Comparison of ENCODE assay signal across 16 cellular contexts in the genomic region with DNA sequence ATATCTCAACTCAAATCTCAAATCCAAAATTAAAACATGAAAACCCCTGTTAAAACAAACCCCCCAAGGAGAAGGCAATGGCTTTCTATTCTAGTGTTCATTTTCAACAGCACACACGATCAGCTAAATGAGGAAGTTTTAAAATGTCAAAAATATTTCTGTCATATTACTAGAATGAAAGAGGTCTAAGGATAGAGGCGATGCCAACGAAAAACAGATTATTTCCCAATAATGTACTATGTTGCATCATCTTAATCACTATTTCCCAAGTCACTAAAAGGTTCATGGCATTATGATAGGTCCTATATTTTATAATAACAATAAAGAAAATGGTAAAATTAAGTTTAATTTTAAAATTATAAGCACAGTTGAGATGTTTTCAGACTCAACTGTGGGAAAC. TPM values are rescaled to one million over a fixed set of nuclear protein-coding genes. Genes with fewer than 3 reads are reported as not detected.
DNase-seq lines count a peak whose midpoint lies in the region; ATAC-seq, FAIRE-seq and TF ChIP-seq lines count a peak whose summit lies in the region.
"Had no signal": no experiment of that assay in that cellular context is flagged by ENCODE, and none has a peak within 500 bp of the region (broad histone marks: within the 10 kb centered on the region; RNA-seq: fewer than 3 reads in every experiment).

No MANE protein-coding gene starts in this region.

- H3K4me3 ChIP-seq in A549 (no peak overlapping the region), fibroblast of mammary gland (ENCODE audit: control insufficient read depth, low read depth, low read length) (no peak overlapping the region), Caco-2 (ENCODE audit: low read depth, low read length) (no peak overlapping the region)

- H3K4me1 ChIP-seq in A549: peaks cover 13% of the 10 kb centered on the region; the same call in 2 of the 3 replicates
- H3K4me1 ChIP-seq in Caco-2: 0 out of 2 replicates have a peak, but pooled peaks cover 4% of the 10 kb centered on the region
- H3K4me1 ChIP-seq: parathyroid adenoma had no signal

- H3K4me1 Mint-ChIP-seq in Caco-2 (ENCODE audit: low read depth, unreplicated experiment): peaks cover 13% of the 10 kb centered on the region

- no peak for DNase-seq in A549 (ENCODE audit: low read depth in 1 of 2, low spot score in 1 of 2)
- DNase-seq in GM18507 (ENCODE audit: extremely low spot score, insufficient read length, low read depth): no peak
- DNase-seq in OCI-M1 (lab: John Stamatoyannopoulos, UW): peak; percentile 71
- peak; percentile 41 for DNase-seq in fibroblast of mammary gland (ENCODE audit: low read depth)
- no peak for DNase-seq in activated CD4-positive, CD25-positive, alpha-beta regulatory T cell (lab: John Stamatoyannopoulos, UW)
- no peak for DNase-seq in Caco-2
- DNase-seq in NCI-H2081 treated with DMSO at 0.1 percent for 48 hours (lab: John Stamatoyannopoulos, UW): no peak
- no peak for DNase-seq in HTR-8/SVneo (ENCODE audit: insufficient read length, low spot score)
- DNase-seq: activated CD4-positive, CD25-positive, alpha-beta regulatory T cell treated with anti-CD3 and anti-CD28 coated beads, Interleukin-2, amount 50 U/mL, for 72 hours; HFFc6; kidney; NCI-H1105; SW 1271 had no signal

- no peaks in the 10 kb centered on the region for H3K36me3 ChIP-seq in Caco-2 (ENCODE audit: control insufficient read depth, insufficient read depth, low read length)

- TF ChIP-seq RAD21 in A549 (conservative IDR thresholded peaks at IDR 0.05 in 1 of 2, IDR thresholded peaks at IDR 0.05 in 1 of 2): no peak

- WGBS in A549 (ENCODE audit: missing lambda C conversion rate): 83% methylated on average over 3 of the region's 3 CpGs

- H3K27me3 Mint-ChIP-seq in Caco-2 (ENCODE audit: insufficient read depth, unreplicated experiment): no peaks in the 10 kb centered on the region

- CTCF ChIA-PET in A549 (lab: Yijun Ruan, JAX): interaction anchor here (1.7 kb wide), 1 partner anchor 146 kb away, joined by 6 read pairs; no protein-coding TSS in a partner anchor
- CTCF ChIA-PET in Caco-2 (lab: Charles Lee): no interaction called here

- peak overlapping the region in 1 of 2 experiments; percentile 9; a peak in 2 of 6 replicates for H3K27ac ChIP-seq in A549
- H3K27ac ChIP-seq: epithelial cell of prostate, parathyroid adenoma had no signal

- H3K9me3 Mint-ChIP-seq in Caco-2 (ENCODE audit: unreplicated experiment): no peaks in the 10 kb centered on the region
- H3K9me3 Mint-ChIP-seq: HFFc6 had no signal

- TF ChIP-seq EP300 in A549 (IDR thresholded peaks at IDR 0.05): no peak

- H3K36me3 Mint-ChIP-seq in Caco-2 (ENCODE audit: insufficient read depth, unreplicated experiment): no peaks in the 10 kb centered on the region

- TF ChIP-seq CTCF in A549 (IDR thresholded peaks at IDR 0.05) (no peak), fibroblast of mammary gland (conservative IDR thresholded peaks at IDR 0.05; ENCODE audit: control insufficient read depth, insufficient read depth, low read depth, low read length) (no peak), Caco-2 (IDR thresholded peaks at IDR 0.05; ENCODE audit: insufficient read depth in 1 of 2, low read depth in 1 of 2, low read length in 1 of 2, severe bottlenecking in 1 of 2, unreplicated experiment in 1 of 2) (no peak)

- no peak for TF ChIP-seq POLR2A in A549 (IDR thresholded peaks at IDR 0.05; ENCODE audit: low read length)

- H3K27me3 ChIP-seq in Caco-2 (replicated peaks; ENCODE audit: control insufficient read depth, insufficient read depth, low read length): no peaks in the 10 kb centered on the region

- H3K4me3 Mint-ChIP-seq in Caco-2 (ENCODE audit: unreplicated experiment): no peak overlapping the region
- H3K4me3 Mint-ChIP-seq: HFFc6 had no signal

- POLR2A ChIA-PET in A549 (lab: Yijun Ruan, JAX): no interaction called here
- POLR2A ChIA-PET in Caco-2 (lab: Charles Lee): no interaction called here

- intact Hi-C loops in Caco-2 (cut with micrococcal nuclease; ENCODE audit: unreplicated experiment): no loop called here

- no peak overlapping the region for H3K27ac Mint-ChIP-seq in Caco-2 (ENCODE audit: unreplicated experiment)
- H3K27ac Mint-ChIP-seq: HFFc6 had no signal

- H3K4me2 ChIP-seq in A549: no peak overlapping the region

- BruUV-seq in Caco-2 (replicated peaks; lab: Mats Ljungman, UMichigan): no TSS peak

- H3K9me3 ChIP-seq in A549 (no peaks in the 10 kb centered on the region), Caco-2 (no peaks in the 10 kb centered on the region)

- ATAC-seq in A549: no peak

- FAIRE-seq in A549 (lab: Jason Lieb, UNC) (no peak), GM18507 (lab: Jason Lieb, UNC) (peak; percentile 56), HTR-8/SVneo (lab: Jason Lieb, UNC) (no peak)
- FAIRE-seq: colon, kidney had no signal

TF ChIP-seq in A549, 52 proteins besides CTCF, POLR2A, EP300 and RAD21:
- no peak for TF ChIP-seq KDM1A (IDR thresholded peaks at IDR 0.05; ENCODE audit: low read depth)
- TF ChIP-seq GATA3 (IDR thresholded peaks at IDR 0.05; ENCODE audit: borderline replicate concordance): no peak
- TF ChIP-seq ZC3H11A (IDR thresholded peaks at IDR 0.05): no peak
- TF ChIP-seq, protein P1, sequence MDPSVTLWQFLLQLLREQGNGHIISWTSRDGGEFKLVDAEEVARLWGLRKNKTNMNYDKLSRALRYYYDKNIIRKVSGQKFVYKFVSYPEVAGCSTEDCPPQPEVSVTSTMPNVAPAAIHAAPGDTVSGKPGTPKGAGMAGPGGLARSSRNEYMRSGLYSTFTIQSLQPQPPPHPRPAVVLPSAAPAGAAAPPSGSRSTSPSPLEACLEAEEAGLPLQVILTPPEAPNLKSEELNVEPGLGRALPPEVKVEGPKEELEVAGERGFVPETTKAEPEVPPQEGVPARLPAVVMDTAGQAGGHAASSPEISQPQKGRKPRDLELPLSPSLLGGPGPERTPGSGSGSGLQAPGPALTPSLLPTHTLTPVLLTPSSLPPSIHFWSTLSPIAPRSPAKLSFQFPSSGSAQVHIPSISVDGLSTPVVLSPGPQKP (IDR thresholded peaks at IDR 0.05; ENCODE audit: low read depth, low read length): no peak
- TF ChIP-seq CEBPB (IDR thresholded peaks at IDR 0.05): peak; percentile 66 to 69; a peak in 2 of 4 replicates
- TF ChIP-seq, protein P2, sequence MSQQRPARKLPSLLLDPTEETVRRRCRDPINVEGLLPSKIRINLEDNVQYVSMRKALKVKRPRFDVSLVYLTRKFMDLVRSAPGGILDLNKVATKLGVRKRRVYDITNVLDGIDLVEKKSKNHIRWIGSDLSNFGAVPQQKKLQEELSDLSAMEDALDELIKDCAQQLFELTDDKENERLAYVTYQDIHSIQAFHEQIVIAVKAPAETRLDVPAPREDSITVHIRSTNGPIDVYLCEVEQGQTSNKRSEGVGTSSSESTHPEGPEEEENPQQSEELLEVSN (IDR thresholded peaks at IDR 0.05; ENCODE audit: borderline replicate concordance, low read depth): no peak

RNA-seq across cellular contexts. Expression of a gene that starts 10.1 kb away (rescaled TPM):
- polyA plus RNA-seq in A549 (2011; rRNA removed) (15.8 and 16.4 TPM in 2 replicates), A549 (2017; fragmentation: RNase III; extraction: RNeasy Plus Mini Kit Qiagen cat#74134 plus additional on column Dnase treatment) (9.9 to 10.5 TPM (median 10.0 TPM) in 3 replicates)
- polyA plus RNA-seq in A549 (2012; cell fraction: cytosol; rRNA removed): 3.4 and 4.4 TPM in 2 replicates
- polyA plus RNA-seq in A549 (2012; cell fraction: nucleus; rRNA removed): 6.0 and 6.3 TPM in 2 replicates
- polyA minus RNA-seq in A549 (2011; rRNA and poly(A)+ RNA removed): 17.8 and 25.1 TPM in 2 replicates
- 22.0 and 22.6 TPM in 2 replicates for total RNA-seq in Caco-2 (2022)

RNA-seq across cellular contexts. Expression of a gene that starts 57.9 kb away (rescaled TPM):
- 119 and 121 TPM in 2 replicates for polyA plus RNA-seq in A549 (2011; rRNA removed)
- polyA plus RNA-seq in A549 (2012; cell fraction: cytosol; rRNA removed): 43.3 and 46.6 TPM in 2 replicates
- 52.8 and 77.8 TPM in 2 replicates for polyA plus RNA-seq in A549 (2012; cell fraction: nucleus; rRNA removed)
- polyA plus RNA-seq in A549 (2017; fragmentation: RNase III; extraction: RNeasy Plus Mini Kit Qiagen cat#74134 plus additional on column Dnase treatment): 52.1 to 55.0 TPM (median 54.8 TPM) in 3 replicates
- 133 and 135 TPM in 2 replicates for polyA minus RNA-seq in A549 (2011; rRNA and poly(A)+ RNA removed)
- 114 and 115 TPM in 2 replicates for total RNA-seq in Caco-2 (2022)

Comparison
In these comparisons a context has a peak if more than half of its experiments do, and no peak if none do; other contexts are left out.
1. DNase-seq: peak in OCI-M1 (single experiment) and fibroblast of mammary gland (single experiment); none in A549 (0 of 2), GM18507 (single experiment), activated CD4-positive, CD25-positive, alpha-beta regulatory T cell (0 of 4), Caco-2 (0 of 2), NCI-H2081 treated with DMSO at 0.1 percent for 48 hours (single experiment) and HTR-8/SVneo (single experiment).